Comparison of ENCODE assay signal across 8 cellular contexts in the genomic region with DNA sequence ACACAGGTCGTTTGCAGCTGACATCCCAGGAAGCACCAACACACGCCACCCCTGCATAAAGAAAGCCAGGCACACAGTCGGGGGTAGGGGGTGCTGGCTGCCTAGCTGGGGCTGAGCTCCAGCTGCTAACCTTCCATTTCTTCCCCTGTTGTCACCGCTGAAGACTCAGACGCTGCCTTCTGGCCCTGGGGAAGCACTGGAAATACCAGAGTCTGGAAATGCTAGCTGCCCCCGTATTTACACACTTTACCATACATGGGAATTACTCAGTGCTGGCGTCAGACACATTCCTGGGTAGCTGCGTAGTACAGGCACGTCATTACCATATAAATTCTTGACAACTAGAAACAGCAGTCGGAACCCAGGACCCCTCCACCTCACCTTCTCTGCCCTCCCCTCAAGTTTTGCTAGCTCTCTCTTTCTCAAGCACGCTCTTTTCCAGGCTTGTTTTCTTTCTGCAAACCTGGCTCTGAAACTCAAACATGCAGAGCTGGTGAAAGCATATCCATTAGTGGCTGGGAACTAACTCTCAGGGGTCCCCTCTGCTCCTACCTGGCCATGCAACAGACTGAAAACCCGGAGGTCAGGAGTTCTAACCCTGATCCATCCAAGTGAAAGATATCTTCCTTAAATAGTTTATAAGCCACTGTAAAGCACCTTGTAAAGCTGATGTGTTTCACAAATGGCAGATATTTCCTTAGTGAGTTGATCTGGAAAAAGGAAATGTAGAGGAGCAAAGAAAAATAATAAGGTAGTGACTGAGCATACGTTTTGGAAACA. TPM values are rescaled to one million over a fixed set of nuclear protein-coding genes. Genes with fewer than 3 reads are reported as not detected.
DNase-seq lines count a peak whose midpoint lies in the region; ATAC-seq and TF ChIP-seq lines count a peak whose summit lies in the region.

No MANE protein-coding gene starts in this region.

- TF ChIP-seq CTCF in foreskin keratinocyte (conservative IDR thresholded peaks at IDR 0.05), result no peak
- no peak for TF ChIP-seq CTCF in retinal pigment epithelial cell (conservative IDR thresholded peaks at IDR 0.05; ENCODE audit: low read depth, low read length)

- no peak overlapping the region for H3K4me3 ChIP-seq in retinal pigment epithelial cell (ENCODE audit: low read length)

- intact Hi-C loops in posterior vena cava (cut with DNase I), result no loop called here

- peaks cover 16% of the 10 kb centered on the region for H3K4me1 ChIP-seq in foreskin keratinocyte

- H3K27ac ChIP-seq in foreskin keratinocyte, result peak overlapping the region; percentile 47

- DNase-seq in GM04504 (ENCODE audit: low read depth) (peak; percentile 87), SHP77 treated with DMSO at 0.1 percent for 48 hours (lab: John Stamatoyannopoulos, UW) (peak; percentile 6), foreskin keratinocyte (peak; percentile 78 to 91), retinal pigment epithelial cell (ENCODE audit: low read depth) (peak; percentile 93), NCI-H2227 treated with DMSO at 0.1 percent for 48 hours (lab: John Stamatoyannopoulos, UW) (no peak), posterior vena cava (ENCODE audit: low spot score) (no peak), NCI-H526 treated with DMSO at 0.1 percent for 48 hours (lab: John Stamatoyannopoulos, UW) (no peak)
- no peak for DNase-seq in activated CD4-positive, alpha-beta T cell treated with anti-CD3 and anti-CD28 coated beads, Interleukin-2, amount 50 U/mL, for 48 hours

- ATAC-seq in foreskin keratinocyte, result peak; percentile 58

- H3K27me3 ChIP-seq in foreskin keratinocyte, result no peaks in the 10 kb centered on the region

RNA-seq across cellular contexts. Expression of gene CSRP1, which starts 3.3 kb away (rescaled TPM):
- 176 and 188 TPM in 2 replicates for total RNA-seq in foreskin keratinocyte
- 193 and 199 TPM in 2 replicates for polyA plus RNA-seq in foreskin keratinocyte
- 1,000 to 10,000 TPM; 1,426 to 2,194 TPM for total RNA-seq in posterior vena cava

RNA-seq across cellular contexts. Expression of gene PHLDA3, which starts 34.6 kb away (rescaled TPM):
- total RNA-seq in foreskin keratinocyte (56.2 and 59.1 TPM in 2 replicates), posterior vena cava (10 to 100 TPM; 55.0 to 57.4 TPM)
- polyA plus RNA-seq in foreskin keratinocyte, result 116 and 136 TPM in 2 replicates

RNA-seq across cellular contexts. Expression of gene NAV1, which starts 35.3 kb away (rescaled TPM):
- 46.1 and 50.4 TPM in 2 replicates for total RNA-seq in foreskin keratinocyte
- polyA plus RNA-seq in foreskin keratinocyte, result 8.8 and 12.3 TPM in 2 replicates
- 10 to 100 TPM; 85.0 to 96.0 TPM for total RNA-seq in posterior vena cava

Comparison
In these comparisons a context has a peak if more than half of its experiments do, and no peak if none do; other contexts are left out.
1. DNase-seq: peak in GM04504 (single experiment), SHP77 treated with DMSO at 0.1 percent for 48 hours (single experiment), foreskin keratinocyte (2 of 2) and retinal pigment epithelial cell (single experiment); none in NCI-H2227 treated with DMSO at 0.1 percent for 48 hours (single experiment), posterior vena cava (single experiment), activated CD4-positive, alpha-beta T cell treated with anti-CD3 and anti-CD28 coated beads, Interleukin-2, amount 50 U/mL, for 48 hours (0 of 2) and NCI-H526 treated with DMSO at 0.1 percent for 48 hours (single experiment).